26 cellular contexts compared by ENCODE assay signal in genomic region chr10:108582387-108582786, GRCh38.
DNase-seq lines count a peak whose midpoint lies in the region; ATAC-seq, FAIRE-seq and TF ChIP-seq lines count a peak whose summit lies in the region.
"Had no signal": no experiment of that assay in that cellular context is flagged by ENCODE, and none has a peak within 500 bp of the region (broad histone marks: within the 10 kb centered on the region; RNA-seq: fewer than 3 reads in every experiment).

No MANE protein-coding gene starts in this region.

- DNase-seq in Caco-2 (peak; percentile 47 to 69), M059J (ENCODE audit: low read depth) (peak; percentile 74), bronchial epithelial cell (ENCODE audit: low read depth) (peak; percentile 4), lung (ENCODE audit: low spot score) (no peak), endodermal cell (no peak), H9 (no peak)
- DNase-seq in activated CD4-positive, alpha-beta T cell treated with anti-CD3 and anti-CD28 coated beads for 4 hours = no peak
- DNase-seq: activated naive CD8-positive, alpha-beta T cell treated with anti-CD3 and anti-CD28 coated beads, Interleukin-2, amount 50 U/mL, for 24 hours; CD8-positive, alpha-beta memory T cell; DMS79 treated with DMSO at 0.1 percent for 48 hours; effector memory CD4-positive, alpha-beta T cell; H7; left lung; NCI-H2081 treated with DMSO at 0.1 percent for 48 hours; NCI-H524; sigmoid colon; SJCRH30; stimulated activated CD4-positive, alpha-beta T cell treated with anti-CD3 and anti-CD28 coated beads, Interleukin-2, amount 100 ng/mL, for 24 hours; stimulated activated naive CD8-positive, alpha-beta T cell treated with anti-CD3 and anti-CD28 coated beads, Interleukin-15, amount 100 ng/mL, for 72 hours had no signal

- H4K91ac ChIP-seq in H9 (ENCODE audit: insufficient read length, low read depth, low read length) = no peak overlapping the region

- no peak overlapping the region for H4K8ac ChIP-seq in H9 (replicated peaks; ENCODE audit: insufficient read length, low read depth, low read length)

- H2BK5ac ChIP-seq in H9 (ENCODE audit: insufficient read length, low read length) = no peak overlapping the region

- no peaks in the 10 kb centered on the region for H3K79me2 ChIP-seq in H9 (ENCODE audit: insufficient read depth, low read length)

- H3K14ac ChIP-seq in H9 (ENCODE audit: insufficient read depth, low read length) = no peak overlapping the region

- no peak overlapping the region for H2BK20ac ChIP-seq in H9 (ENCODE audit: low read depth, low read length, poor library complexity, severe bottlenecking)

- H3K4me1 ChIP-seq in Caco-2 (peaks cover 49% of the 10 kb centered on the region), lung (ENCODE audit: control insufficient read depth in 2 of 2, insufficient read depth in 2 of 2, low read length in 2 of 2) (no peaks in the 10 kb centered on the region), endodermal cell (ENCODE audit: control insufficient read depth, insufficient read depth, low read length) (peaks cover 2% of the 10 kb centered on the region), H9 (ENCODE audit: insufficient read depth, low read length) (no peaks in the 10 kb centered on the region)
- H3K4me1 ChIP-seq: left lung, sigmoid colon, SJCRH30 had no signal

- peak overlapping the region; percentile 10 for H3K4me3 Mint-ChIP-seq in Caco-2 (ENCODE audit: unreplicated experiment)
- H3K4me3 Mint-ChIP-seq in endodermal cell = no peak overlapping the region
- no peak overlapping the region for H3K4me3 Mint-ChIP-seq in H9
- H3K4me3 Mint-ChIP-seq: activated naive CD8-positive, alpha-beta T cell treated with anti-CD3 and anti-CD28 coated beads, Interleukin-2, amount 50 U/mL, for 24 hours; CD8-positive, alpha-beta memory T cell; central memory CD8-positive, alpha-beta T cell; stimulated activated naive CD8-positive, alpha-beta T cell treated with anti-CD3 and anti-CD28 coated beads, Interleukin-15, amount 100 ng/mL, for 72 hours; type B pancreatic cell had no signal

- H3K56ac ChIP-seq in H9 (ENCODE audit: insufficient read length, low read depth, low read length) = no peak overlapping the region

- H3K9me3 ChIP-seq in Caco-2 (no peaks in the 10 kb centered on the region), lung (ENCODE audit: control insufficient read depth in 2 of 2, insufficient read depth in 1 of 2, low read length in 1 of 2) (no peaks in the 10 kb centered on the region), endodermal cell (ENCODE audit: control insufficient read depth, low read length) (peaks cover 19% of the 10 kb centered on the region), H9 (ENCODE audit: control insufficient read depth, low read depth, low read length) (no peaks in the 10 kb centered on the region)
- H3K9me3 ChIP-seq: left lung, sigmoid colon, SJCRH30 had no signal

- no peak overlapping the region for H3K4me3 ChIP-seq in Caco-2 (ENCODE audit: low read depth, low read length)
- H3K4me3 ChIP-seq in bronchial epithelial cell (ENCODE audit: low read depth, low read length) = no peak overlapping the region
- H3K4me3 ChIP-seq in lung = no peak overlapping the region
- no peak overlapping the region for H3K4me3 ChIP-seq in endodermal cell (ENCODE audit: low read length)
- H3K4me3 ChIP-seq: left lung, sigmoid colon, SJCRH30 had no signal

- H3K79me1 ChIP-seq in H9 (ENCODE audit: insufficient read depth, low read depth, low read length, poor library complexity, severe bottlenecking) = no peaks in the 10 kb centered on the region

- no peak overlapping the region for H3K27ac ChIP-seq in lung (ENCODE audit: low read depth in 1 of 2, low read length in 1 of 2)
- H3K27ac ChIP-seq in endodermal cell (ENCODE audit: low read depth, low read length) = no peak overlapping the region
- no peak overlapping the region for H3K27ac ChIP-seq in H9 (ENCODE audit: insufficient read length, low read depth, low read length)
- H3K27ac ChIP-seq: KMS-11, left lung, sigmoid colon, SJCRH30 had no signal

- H2BK12ac ChIP-seq in H9 (ENCODE audit: insufficient read length, low read depth, low read length) = no peak overlapping the region

- FAIRE-seq in bronchial epithelial cell (lab: Jason Lieb, UNC) = no peak
- FAIRE-seq: GM18507 had no signal

- no peak overlapping the region for H2BK120ac ChIP-seq in H9 (ENCODE audit: low read depth, low read length, poor library complexity, severe bottlenecking)

- TF ChIP-seq CTCF in Caco-2 (IDR thresholded peaks at IDR 0.05; ENCODE audit: insufficient read depth in 1 of 2, low read depth in 1 of 2, low read length in 1 of 2, severe bottlenecking in 1 of 2, unreplicated experiment in 1 of 2) (no peak), bronchial epithelial cell (IDR thresholded peaks at IDR 0.05; ENCODE audit: insufficient read depth, low read length, severe bottlenecking) (no peak), lung (IDR thresholded peaks at IDR 0.05; ENCODE audit: control extremely low read depth, extremely low read depth) (no peak), endodermal cell (conservative IDR thresholded peaks at IDR 0.05) (no peak), H9 (conservative IDR thresholded peaks at IDR 0.05) (no peak)

- CTCF ChIA-PET in Caco-2 (lab: Charles Lee) = no interaction called here

- no peaks in the 10 kb centered on the region for H3K27me3 Mint-ChIP-seq in Caco-2 (ENCODE audit: insufficient read depth, unreplicated experiment)
- peaks cover 2% of the 10 kb centered on the region for H3K27me3 Mint-ChIP-seq in endodermal cell (ENCODE audit: insufficient read depth)
- H3K27me3 Mint-ChIP-seq in H9 (ENCODE audit: low read depth) = no peaks in the 10 kb centered on the region
- H3K27me3 Mint-ChIP-seq: activated naive CD8-positive, alpha-beta T cell treated with anti-CD3 and anti-CD28 coated beads, Interleukin-2, amount 50 U/mL, for 24 hours; CD8-positive, alpha-beta memory T cell; central memory CD8-positive, alpha-beta T cell; stimulated activated naive CD8-positive, alpha-beta T cell treated with anti-CD3 and anti-CD28 coated beads, Interleukin-15, amount 100 ng/mL, for 72 hours had no signal

- ATAC-seq in lung (ENCODE audit: insufficient read depth, low FRiP score) (peak; percentile 41), GM21515 (IDR thresholded peaks at IDR 0.05; ENCODE audit: unreplicated experiment) (no peak)
- ATAC-seq: activated CD4-positive, CD25-positive, alpha-beta regulatory T cell treated with anti-CD3 and anti-CD28 coated beads, Interleukin-2, amount 50 U/mL, for 24 hours; activated naive CD8-positive, alpha-beta T cell treated with anti-CD3 and anti-CD28 coated beads, Interleukin-2, amount 50 U/mL, for 24 hours; left lung; stimulated activated naive CD8-positive, alpha-beta T cell treated with anti-CD3 and anti-CD28 coated beads, Interleukin-15, amount 100 ng/mL, for 72 hours had no signal

- H3K4me1 Mint-ChIP-seq in Caco-2 (ENCODE audit: low read depth, unreplicated experiment) (peaks cover 38% of the 10 kb centered on the region), endodermal cell (peaks cover 24% of the 10 kb centered on the region), H9 (peaks cover 8 to 12% of the 10 kb centered on the region in 2 experiments)
- H3K4me1 Mint-ChIP-seq: activated naive CD8-positive, alpha-beta T cell treated with anti-CD3 and anti-CD28 coated beads, Interleukin-2, amount 50 U/mL, for 24 hours; CD8-positive, alpha-beta memory T cell; central memory CD8-positive, alpha-beta T cell; stimulated activated naive CD8-positive, alpha-beta T cell treated with anti-CD3 and anti-CD28 coated beads, Interleukin-15, amount 100 ng/mL, for 72 hours had no signal

- H3K23me2 ChIP-seq in H9 (ENCODE audit: insufficient read length, low read depth, low read length, poor library complexity, severe bottlenecking) = no peaks in the 10 kb centered on the region

- 68 to 77% methylated on average over 3 of the region's 3 CpGs for WGBS in lung, 2 donors
- 89% methylated on average over 3 of the region's 3 CpGs; no CpG with 5 or more reads in 1 of the 2 experiments for WGBS in endodermal cell (ENCODE audit: insufficient coverage in 1 of 2, insufficient read length in 1 of 2), 2 experiments
- WGBS in H9 (ENCODE audit: extremely low coverage, insufficient read length, low lambda C conversion rate) = no CpG with 5 or more reads among the region's 3 CpGs

- POLR2A ChIA-PET in Caco-2 (lab: Charles Lee) = no interaction called here

- no peak overlapping the region for H2BK15ac ChIP-seq in H9 (ENCODE audit: low read depth, low read length)

- H3K27me3 ChIP-seq in Caco-2 (replicated peaks; ENCODE audit: control insufficient read depth, insufficient read depth, low read length) (no peaks in the 10 kb centered on the region), bronchial epithelial cell (ENCODE audit: control insufficient read depth, insufficient read depth, low read length) (no peaks in the 10 kb centered on the region), lung (ENCODE audit: control insufficient read depth, insufficient read depth) (no peaks in the 10 kb centered on the region), endodermal cell (ENCODE audit: control insufficient read depth, insufficient read depth, low read length, poor library complexity, severe bottlenecking) (no peaks in the 10 kb centered on the region), H9 (ENCODE audit: insufficient read depth, low read length) (no peaks in the 10 kb centered on the region)
- H3K27me3 ChIP-seq: left lung, sigmoid colon, SJCRH30 had no signal

- no peak overlapping the region for H3K18ac ChIP-seq in H9 (ENCODE audit: insufficient read length, low read depth, low read length)

- no peak overlapping the region for H3T11ph ChIP-seq in H9 (ENCODE audit: low read length)

- no peak overlapping the region for H2AK5ac ChIP-seq in H9 (ENCODE audit: insufficient read length, low read length)

- H3K36me3 ChIP-seq in Caco-2 (ENCODE audit: control insufficient read depth, insufficient read depth, low read length) (no peaks in the 10 kb centered on the region), bronchial epithelial cell (ENCODE audit: control insufficient read depth, insufficient read depth, low read length) (no peaks in the 10 kb centered on the region), lung (ENCODE audit: control insufficient read depth in 2 of 2, insufficient read depth in 2 of 2, low read length in 2 of 2) (no peaks in the 10 kb centered on the region), endodermal cell (ENCODE audit: control insufficient read depth, insufficient read depth, low read length) (no peaks in the 10 kb centered on the region)
- H3K36me3 ChIP-seq: left lung, sigmoid colon, SJCRH30 had no signal

- no peak overlapping the region for H4K5ac ChIP-seq in H9 (ENCODE audit: insufficient read length, low read depth, low read length)

- no peaks in the 10 kb centered on the region for H3K36me3 Mint-ChIP-seq in Caco-2 (ENCODE audit: insufficient read depth, unreplicated experiment)
- no peaks in the 10 kb centered on the region for H3K36me3 Mint-ChIP-seq in endodermal cell (ENCODE audit: low read depth)
- H3K36me3 Mint-ChIP-seq in H9 (ENCODE audit: insufficient read depth in 1 of 3, low read depth in 3 of 3) = no peaks in the 10 kb centered on the region
- H3K36me3 Mint-ChIP-seq: CD8-positive, alpha-beta memory T cell; type B pancreatic cell had no signal

- H3K4me2 ChIP-seq in H9 (ENCODE audit: insufficient read depth, insufficient read length, low read length) = no peak overlapping the region
- H3K4me2 ChIP-seq: KMS-11 had no signal

- H3K9me3 Mint-ChIP-seq in Caco-2 (ENCODE audit: unreplicated experiment) = no peaks in the 10 kb centered on the region
- H3K9me3 Mint-ChIP-seq in endodermal cell = no peaks in the 10 kb centered on the region
- no peaks in the 10 kb centered on the region for H3K9me3 Mint-ChIP-seq in H9
- H3K9me3 Mint-ChIP-seq: type B pancreatic cell had no signal

- no peak overlapping the region for H2AFZ ChIP-seq in H9 (ENCODE audit: low read length)

- no peak overlapping the region for H3K4ac ChIP-seq in H9 (ENCODE audit: low read depth, low read length)

- no TSS peak for BruUV-seq in Caco-2 (replicated peaks; lab: Mats Ljungman, UMichigan)

- H3K9ac ChIP-seq in endodermal cell (ENCODE audit: extremely low read depth, low read length, poor library complexity, severe bottlenecking) (no peak overlapping the region), H9 (ENCODE audit: extremely low read depth, insufficient read length, low read length) (no peak overlapping the region)
- H3K9ac ChIP-seq: KMS-11 had no signal

- intact Hi-C loops in Caco-2 (cut with micrococcal nuclease; ENCODE audit: unreplicated experiment) = loop anchor here (1.0 kb wide), 1 partner anchor 16 kb away; no protein-coding TSS in a partner anchor

- no peaks in the 10 kb centered on the region for H4K20me1 ChIP-seq in H9 (ENCODE audit: control insufficient read depth, insufficient read depth, insufficient read length)

- H3K27ac Mint-ChIP-seq in Caco-2 (ENCODE audit: unreplicated experiment) = peak overlapping the region; percentile 31
- no peak overlapping the region for H3K27ac Mint-ChIP-seq in endodermal cell
- no peak overlapping the region for H3K27ac Mint-ChIP-seq in H9
- H3K27ac Mint-ChIP-seq: activated naive CD8-positive, alpha-beta T cell treated with anti-CD3 and anti-CD28 coated beads, Interleukin-2, amount 50 U/mL, for 24 hours; activated T-helper 2 cell treated with anti-CD3 and anti-CD28 coated beads, Interferon-gamma antibody, Interleukin-2, Interleukin-4, amounts not matched to agents 10 μg/mL and 5 μg/mL and 100 μg/mL, durations not matched to agents 14 hours and 24 hours and 36 hours; CD8-positive, alpha-beta memory T cell; stimulated activated naive CD8-positive, alpha-beta T cell treated with anti-CD3 and anti-CD28 coated beads, Interleukin-15, amount 100 ng/mL, for 72 hours; type B pancreatic cell had no signal

- H3K23ac ChIP-seq in H9 (ENCODE audit: insufficient read length, low read depth, low read length) = no peak overlapping the region

Comparison
In these comparisons a context has a peak if more than half of its experiments do, and no peak if none do; other contexts are left out.
1. DNase-seq: peak in Caco-2 (2 of 2), M059J (single experiment) and bronchial epithelial cell (single experiment); none in lung (single experiment), endodermal cell (single experiment), H9 (single experiment) and activated CD4-positive, alpha-beta T cell treated with anti-CD3 and anti-CD28 coated beads for 4 hours (0 of 2).